In the genomic region with DNA sequence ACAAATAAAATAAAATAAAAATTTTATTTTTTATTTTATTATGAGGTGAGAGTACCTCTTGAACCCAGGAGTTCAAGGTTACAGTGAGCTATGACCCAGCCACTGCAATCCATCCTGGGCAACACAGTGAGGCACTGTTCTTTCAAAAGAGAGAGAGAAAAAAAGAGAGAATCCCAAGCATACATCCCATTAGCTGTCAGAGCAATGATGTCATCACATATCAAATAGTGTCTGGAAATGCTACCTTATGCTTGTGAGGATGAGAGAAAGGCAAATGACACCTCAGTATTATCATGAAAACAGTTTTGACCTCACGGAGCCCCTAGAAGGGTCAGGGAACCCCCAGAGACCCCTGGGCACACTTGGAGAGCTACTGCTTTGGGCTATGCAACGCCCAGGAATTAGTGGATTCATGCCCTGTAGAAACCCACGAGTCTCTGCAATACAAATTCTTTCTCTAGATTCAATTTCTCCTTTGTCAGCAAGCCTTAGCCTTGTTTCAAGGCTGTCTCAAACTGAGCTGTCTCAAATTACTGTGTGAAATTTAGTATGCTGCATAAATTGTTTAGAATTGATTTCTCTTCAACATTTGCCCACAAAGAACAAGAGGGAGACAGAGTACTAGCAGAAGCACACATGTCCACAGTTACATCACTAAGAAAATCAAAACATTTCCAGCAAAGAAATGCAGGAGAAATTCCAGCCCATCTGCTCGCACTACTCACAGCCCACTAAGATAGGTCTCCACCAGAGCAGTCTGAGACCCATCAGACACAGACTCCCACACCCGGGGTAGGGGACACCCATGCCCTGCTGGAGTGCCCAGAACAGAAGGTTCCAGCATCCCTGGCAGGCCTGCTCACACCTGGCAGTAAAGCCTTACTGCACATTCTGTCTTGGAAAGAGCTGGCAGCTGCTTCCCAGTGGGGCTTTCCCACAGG, we compare ENCODE assay signal across 11 cellular contexts. TPM values are rescaled to one million over a fixed set of nuclear protein-coding genes. Genes with fewer than 3 reads are reported as not detected.
DNase-seq lines count a peak whose midpoint lies in the region; ATAC-seq lines count a peak whose summit lies in the region.
"Had no signal": no experiment of that assay in that cellular context is flagged by ENCODE, and none has a peak within 500 bp of the region (broad histone marks: within the 10 kb centered on the region; RNA-seq: fewer than 3 reads in every experiment).

No MANE protein-coding gene starts in this region.

- WGBS in mesenchymal stem cell: 87% methylated on average over 5 of the region's 5 CpGs

- H3K27me3 Mint-ChIP-seq in CD8-positive, alpha-beta memory T cell: no peaks in the 10 kb centered on the region
- no peaks in the 10 kb centered on the region for H3K27me3 Mint-ChIP-seq in activated naive CD8-positive, alpha-beta T cell treated with anti-CD3 and anti-CD28 coated beads, Interleukin-2, amount 50 U/mL, for 24 hours

- H2BK5ac ChIP-seq in mesenchymal stem cell (ENCODE audit: low read depth, low read length, poor library complexity, severe bottlenecking): no peak overlapping the region

- no peak overlapping the region for H2AK5ac ChIP-seq in mesenchymal stem cell (ENCODE audit: low read length, severe bottlenecking)

- no peak overlapping the region for H3K4me3 ChIP-seq in CD8-positive, alpha-beta memory T cell (ENCODE audit: low read length)
- no peak overlapping the region for H3K4me3 ChIP-seq in mesenchymal stem cell (ENCODE audit: insufficient read depth in 1 of 2, low read depth in 1 of 2, low read length in 2 of 2)

- H3K9ac ChIP-seq in mesenchymal stem cell (ENCODE audit: low read length): no peak overlapping the region

- POLR2A ChIA-PET in CD8-positive, alpha-beta memory T cell (lab: Charles Lee): no interaction called here

- H3K4me2 ChIP-seq in mesenchymal stem cell (ENCODE audit: low read length, poor library complexity, severe bottlenecking): no peak overlapping the region

- no peak overlapping the region for H2BK120ac ChIP-seq in mesenchymal stem cell (ENCODE audit: low read depth, low read length)

- H3K4me1 Mint-ChIP-seq in CD8-positive, alpha-beta memory T cell: peaks cover 45 to 79% (median 59%) of the 10 kb centered on the region in 3 donors
- peaks cover 47% of the 10 kb centered on the region for H3K4me1 Mint-ChIP-seq in activated naive CD8-positive, alpha-beta T cell treated with anti-CD3 and anti-CD28 coated beads, Interleukin-2, amount 50 U/mL, for 24 hours

- no peak overlapping the region for H3K14ac ChIP-seq in mesenchymal stem cell (ENCODE audit: low read length in 2 of 2)

- no peak overlapping the region for H3K23ac ChIP-seq in mesenchymal stem cell (ENCODE audit: low read length in 2 of 2)

- H3K4ac ChIP-seq in mesenchymal stem cell (ENCODE audit: low read depth in 1 of 2, low read length in 2 of 2): no peak overlapping the region

- no peak overlapping the region for H3K4me3 Mint-ChIP-seq in CD8-positive, alpha-beta memory T cell
- no peak overlapping the region for H3K4me3 Mint-ChIP-seq in activated naive CD8-positive, alpha-beta T cell treated with anti-CD3 and anti-CD28 coated beads, Interleukin-2, amount 50 U/mL, for 24 hours
- H3K4me3 Mint-ChIP-seq: activated T-helper 1 cell treated with anti-CD3 and anti-CD28 coated beads, Interleukin-12 subunit alpha, Interleukin-12 subunit beta, Interleukin-2, Interleukin-4 antibody, amounts not matched to agents 30 ng/mL and 10 ng/mL and 1 ng/mL, durations not matched to agents 14 hours and 24 hours and 36 hours had no signal

- peaks cover 0 to 26% (median 2%) of the 10 kb centered on the region in 3 donors for H3K36me3 Mint-ChIP-seq in CD8-positive, alpha-beta memory T cell
- peaks cover 3% of the 10 kb centered on the region for H3K36me3 Mint-ChIP-seq in activated naive CD8-positive, alpha-beta T cell treated with anti-CD3 and anti-CD28 coated beads, Interleukin-2, amount 50 U/mL, for 24 hours (ENCODE audit: low read depth)

- H3K27ac ChIP-seq in CD8-positive, alpha-beta memory T cell (ENCODE audit: low read depth, low read length): no peak overlapping the region
- H3K27ac ChIP-seq in mesenchymal stem cell (ENCODE audit: low read length, poor library complexity, severe bottlenecking): no peak overlapping the region
- H3K27ac ChIP-seq: epithelial cell of prostate had no signal

- no peak for ATAC-seq in activated naive CD8-positive, alpha-beta T cell treated with anti-CD3 and anti-CD28 coated beads, Interleukin-2, amount 50 U/mL, for 24 hours
- no peak for ATAC-seq in HG03025 (IDR thresholded peaks at IDR 0.05; ENCODE audit: low FRiP score, unreplicated experiment)
- no peak for ATAC-seq in HG03521 (IDR thresholded peaks at IDR 0.05; ENCODE audit: unreplicated experiment)

- peak overlapping the region in 7 of 8 donors; percentile 6 to 78 (median 60) for H3K27ac Mint-ChIP-seq in CD8-positive, alpha-beta memory T cell
- H3K27ac Mint-ChIP-seq in activated naive CD8-positive, alpha-beta T cell treated with anti-CD3 and anti-CD28 coated beads, Interleukin-2, amount 50 U/mL, for 24 hours: peak overlapping the region; percentile 17
- H3K27ac Mint-ChIP-seq: activated T-helper 1 cell treated with anti-CD3 and anti-CD28 coated beads, Interleukin-12 subunit alpha, Interleukin-12 subunit beta, Interleukin-2, Interleukin-4 antibody, amounts not matched to agents 30 ng/mL and 10 ng/mL and 1 ng/mL, durations not matched to agents 14 hours and 24 hours and 36 hours had no signal

- H3K9me3 ChIP-seq in CD8-positive, alpha-beta memory T cell (ENCODE audit: low read length): no peaks in the 10 kb centered on the region
- H3K9me3 ChIP-seq in mesenchymal stem cell (ENCODE audit: control insufficient read depth, low read length): no peaks in the 10 kb centered on the region

- H4K91ac ChIP-seq in mesenchymal stem cell (ENCODE audit: low read length): no peak overlapping the region

- H3K4me1 ChIP-seq in CD8-positive, alpha-beta memory T cell (ENCODE audit: insufficient read depth, low read length): peaks cover 34% of the 10 kb centered on the region
- H3K4me1 ChIP-seq in mesenchymal stem cell (ENCODE audit: control insufficient read depth, insufficient read depth, low read depth, low read length): peaks cover 9% of the 10 kb centered on the region

- H3K9me3 Mint-ChIP-seq in CD8-positive, alpha-beta memory T cell: no peaks in the 10 kb centered on the region
- H3K9me3 Mint-ChIP-seq in activated naive CD8-positive, alpha-beta T cell treated with anti-CD3 and anti-CD28 coated beads, Interleukin-2, amount 50 U/mL, for 24 hours: no peaks in the 10 kb centered on the region
- H3K9me3 Mint-ChIP-seq: activated T-helper 1 cell treated with anti-CD3 and anti-CD28 coated beads, Interleukin-12 subunit alpha, Interleukin-12 subunit beta, Interleukin-2, Interleukin-4 antibody, amounts not matched to agents 30 ng/mL and 10 ng/mL and 1 ng/mL, durations not matched to agents 14 hours and 24 hours and 36 hours had no signal

- no peaks in the 10 kb centered on the region for H3K27me3 ChIP-seq in CD8-positive, alpha-beta memory T cell (ENCODE audit: insufficient read depth, low read length, poor library complexity, severe bottlenecking)
- no peaks in the 10 kb centered on the region for H3K27me3 ChIP-seq in mesenchymal stem cell (ENCODE audit: control insufficient read depth in 1 of 2, insufficient read depth in 1 of 2, low read length in 2 of 2)

- no peak overlapping the region for H2BK12ac ChIP-seq in mesenchymal stem cell (ENCODE audit: low read length in 2 of 2)

- H4K8ac ChIP-seq in mesenchymal stem cell (ENCODE audit: low read length): no peak overlapping the region

- no peaks in the 10 kb centered on the region for H3K36me3 ChIP-seq in CD8-positive, alpha-beta memory T cell (ENCODE audit: insufficient read depth, low read length)
- H3K36me3 ChIP-seq in mesenchymal stem cell (ENCODE audit: control insufficient read depth in 1 of 2, insufficient read depth in 2 of 2, low read depth in 1 of 2, low read length in 2 of 2): peaks cover 0 to 4% of the 10 kb centered on the region in 2 experiments

- no peak overlapping the region for H2BK15ac ChIP-seq in mesenchymal stem cell (ENCODE audit: low read depth, poor library complexity, severe bottlenecking)

- H2AFZ ChIP-seq in mesenchymal stem cell (ENCODE audit: low read depth, low read length): no peak overlapping the region

- H3K79me1 ChIP-seq in mesenchymal stem cell (replicated peaks; ENCODE audit: low read length, poor library complexity, severe bottlenecking): peaks cover 31% of the 10 kb centered on the region

- no peak for DNase-seq in CD8-positive, alpha-beta memory T cell
- DNase-seq in activated naive CD8-positive, alpha-beta T cell treated with anti-CD3 and anti-CD28 coated beads, Interleukin-2, amount 50 U/mL, for 24 hours: no peak
- peak; percentile 30 for DNase-seq in mesenchymal stem cell
- no peak for DNase-seq in SHP77 treated with DMSO at 0.1 percent for 48 hours (lab: John Stamatoyannopoulos, UW)
- DNase-seq: DND-41; stimulated activated CD4-positive, alpha-beta T cell treated with anti-CD3 and anti-CD28 coated beads, Interleukin-4, amount 100 ng/mL, for 4 hours; T1000 had no signal

- H3K18ac ChIP-seq in mesenchymal stem cell (ENCODE audit: low read depth in 1 of 2, low read length in 2 of 2): no peak overlapping the region

- CTCF ChIA-PET in CD8-positive, alpha-beta memory T cell (lab: Charles Lee): no interaction called here

RNA-seq across cellular contexts. Expression of a gene that starts 18.1 kb away (rescaled TPM):
- 10 to 100 TPM; 26.9 to 28.4 TPM for total RNA-seq in CD8-positive, alpha-beta memory T cell
- polyA plus RNA-seq in CD8-positive, alpha-beta memory T cell: 51.7 TPM
- 30.8 TPM for polyA plus RNA-seq in mesenchymal stem cell (2013, experiment 1 of 2)
- polyA plus RNA-seq in mesenchymal stem cell (2013, experiment 2 of 2): 29.3 TPM

RNA-seq across cellular contexts. Expression of a gene that starts 27.0 kb away (rescaled TPM):
- not detected for total RNA-seq in CD8-positive, alpha-beta memory T cell
- not detected for polyA plus RNA-seq in CD8-positive, alpha-beta memory T cell
- not detected for polyA plus RNA-seq in mesenchymal stem cell (2013, experiment 1 of 2)
- not detected for polyA plus RNA-seq in mesenchymal stem cell (2013, experiment 2 of 2)
- total RNA-seq: activated T-helper 1 cell treated with anti-CD3 and anti-CD28 coated beads, Interleukin-12 subunit alpha, Interleukin-12 subunit beta, Interleukin-2, Interleukin-4 antibody, amounts not matched to agents 30 ng/mL and 10 ng/mL and 1 ng/mL, durations not matched to agents 14 hours and 24 hours and 36 hours had no signal

RNA-seq across cellular contexts. Expression of a gene that starts 40.3 kb away (rescaled TPM):
- 10 to 100 TPM; 18.7 to 19.6 TPM for total RNA-seq in CD8-positive, alpha-beta memory T cell
- polyA plus RNA-seq in CD8-positive, alpha-beta memory T cell: 9.3 TPM
- 11.9 TPM for polyA plus RNA-seq in mesenchymal stem cell (2013, experiment 1 of 2)
- 11.8 TPM for polyA plus RNA-seq in mesenchymal stem cell (2013, experiment 2 of 2)

RNA-seq across cellular contexts. Expression of a gene that starts 45.9 kb away (rescaled TPM):
- not detected for total RNA-seq in CD8-positive, alpha-beta memory T cell
- not detected for polyA plus RNA-seq in CD8-positive, alpha-beta memory T cell
- polyA plus RNA-seq in mesenchymal stem cell (2013, experiment 1 of 2): not detected
- polyA plus RNA-seq in mesenchymal stem cell (2013, experiment 2 of 2): not detected
